Comparison of ENCODE assay signal across 8 cellular contexts in genomic region chr2:98608962-98609604, GRCh38. TPM values are rescaled to one million over a fixed set of nuclear protein-coding genes. Genes with fewer than 3 reads are reported as not detected.
DNase-seq lines count a peak whose midpoint lies in the region; ATAC-seq and TF ChIP-seq lines count a peak whose summit lies in the region.

No MANE protein-coding gene starts in this region.

- 1% methylated on average over 29 of the region's 29 CpGs for WGBS in prostate gland

- H3K27me3 Mint-ChIP-seq in activated naive CD8-positive, alpha-beta T cell, result no peaks in the 10 kb centered on the region

- ATAC-seq in left cardiac atrium (peak; percentile 44 to 67), HG03108 (IDR thresholded peaks at IDR 0.05; ENCODE audit: unreplicated experiment) (no peak)

- peak overlapping the region; percentile 98 for H3K4me3 Mint-ChIP-seq in activated naive CD8-positive, alpha-beta T cell

- H3K9me3 Mint-ChIP-seq in activated naive CD8-positive, alpha-beta T cell (ENCODE audit: low read depth), result no peaks in the 10 kb centered on the region

- POLR2A ChIA-PET in GM10248 (lab: Yijun Ruan, JAX), result no interaction called here

- DNase-seq in DMS53 (lab: John Stamatoyannopoulos, UW), result peak; percentile 77
- no peak for DNase-seq in DMS53 treated with DMSO at 0.1 percent for 48 hours (lab: John Stamatoyannopoulos, UW; ENCODE audit: unreplicated experiment)
- DNase-seq in HT-29 (ENCODE audit: low spot score), result peak; percentile 26
- peak; percentile 40 for DNase-seq in left cardiac atrium
- DNase-seq in prostate gland (ENCODE audit: low spot score), result no peak
- no peak for DNase-seq in GM10248 (ENCODE audit: extremely low spot score)

- TF ChIP-seq CTCF in prostate gland (IDR thresholded peaks at IDR 0.05), result no peak
- no peak for TF ChIP-seq CTCF in GM10248 (IDR thresholded peaks at IDR 0.05; ENCODE audit: control extremely low read depth, extremely low read depth, low read depth, missing control alignments)

- H3K4me3 ChIP-seq in prostate gland, result peak overlapping the region; percentile 94 to 98

- intact Hi-C loops in left cardiac atrium (cut with DNase I) (loop anchor here (5.0 to 10.0 kb wide), 4 partner anchors 47 to 197 kb away; partner anchors contain the start of gene INPP4A (in 1 of the 2)), prostate gland (cut with DNase I) (loop anchor here (5.0 kb wide), 1 partner anchor 123 kb away; the partner anchor contains the start of gene MGAT4A)

- H3K27ac Mint-ChIP-seq in activated naive CD8-positive, alpha-beta T cell, result peak overlapping the region; percentile 96

- no peaks in the 10 kb centered on the region for H3K9me3 ChIP-seq in prostate gland

- H3K36me3 ChIP-seq in prostate gland, result peaks cover 0 to 2% of the 10 kb centered on the region in 2 donors

- H3K27me3 ChIP-seq in prostate gland (replicated peaks; ENCODE audit: insufficient read depth), result no peaks in the 10 kb centered on the region

- H3K4me1 Mint-ChIP-seq in activated naive CD8-positive, alpha-beta T cell (ENCODE audit: low read depth), result peaks cover 71% of the 10 kb centered on the region

- H3K4me1 ChIP-seq in prostate gland (replicated peaks), result peaks cover 13% of the 10 kb centered on the region

- peaks cover 9% of the 10 kb centered on the region for H3K36me3 Mint-ChIP-seq in activated naive CD8-positive, alpha-beta T cell

- H3K27ac ChIP-seq in prostate gland, result peak overlapping the region; percentile 93 to 95

- CTCF ChIA-PET in GM10248 (lab: Yijun Ruan, JAX), result interaction anchor here (0.7 to 2.0 kb wide), 4 partner anchors 52 to 909 kb away, joined by 3 to 5 read pairs (median 4); no protein-coding TSS in a partner anchor

- no peak for TF ChIP-seq POLR2A in prostate gland (IDR thresholded peaks at IDR 0.05)

RNA-seq across cellular contexts. Expression of gene UNC50, which starts 0.7 kb away (rescaled TPM):
- total RNA-seq in HT-29 (2014; rRNA removed; shearing (Covaris generic)), result 18.4 and 20.7 TPM in 2 replicates
- total RNA-seq in left cardiac atrium (10 to 100 TPM; 28.3 to 33.7 TPM), prostate gland (10 to 100 TPM; 42.5 to 49.9 TPM)

RNA-seq across cellular contexts. Expression of gene COA5, which starts 0.8 kb away (rescaled TPM):
- 23.8 and 30.0 TPM in 2 replicates for total RNA-seq in HT-29 (2014; rRNA removed; shearing (Covaris generic))
- 10 to 100 TPM; 23.1 to 23.7 TPM for total RNA-seq in left cardiac atrium
- total RNA-seq in prostate gland, result 10 to 100 TPM; 34.9 to 41.6 TPM

Comparison
In these comparisons a context has a peak if more than half of its experiments do, and no peak if none do; other contexts are left out.
1. DNase-seq: peak in DMS53 (single experiment), HT-29 (single experiment) and left cardiac atrium (single experiment); none in DMS53 treated with DMSO at 0.1 percent for 48 hours (single experiment), prostate gland (single experiment) and GM10248 (single experiment).